In the genomic region with DNA sequence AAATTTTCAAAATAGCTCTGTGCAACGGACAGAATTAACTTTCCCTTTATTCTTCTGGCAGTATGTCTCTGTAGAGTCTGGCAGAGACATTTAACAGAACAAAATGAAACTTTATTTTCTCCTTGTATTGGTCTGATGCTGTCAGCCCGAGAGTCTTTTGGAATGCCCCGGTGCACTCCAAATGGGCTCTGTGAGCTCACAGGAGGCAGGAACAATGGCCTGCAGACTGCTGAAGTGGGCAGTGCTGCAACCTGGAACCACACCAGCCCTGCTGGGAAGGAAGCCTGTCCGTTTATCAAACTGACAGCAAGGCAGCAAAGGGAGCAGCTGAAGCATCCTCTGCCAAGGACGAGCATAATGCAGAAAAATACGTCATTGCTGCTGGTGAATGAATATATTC, we compare ENCODE assay signal across 14 cellular contexts.
DNase-seq lines count a peak whose midpoint lies in the region; ATAC-seq and TF ChIP-seq lines count a peak whose summit lies in the region.
"Had no signal": no experiment of that assay in that cellular context is flagged by ENCODE, and none has a peak within 500 bp of the region (broad histone marks: within the 10 kb centered on the region; RNA-seq: fewer than 3 reads in every experiment).

No MANE protein-coding gene starts in this region.

- CTCF ChIA-PET in mammary epithelial cell (lab: Charles Lee; ENCODE audit: low non-redundant PET) = no interaction called here

- H3K4me1 ChIP-seq in breast epithelium (no peaks in the 10 kb centered on the region), mammary epithelial cell (ENCODE audit: insufficient read depth, low read length) (no peaks in the 10 kb centered on the region), heart left ventricle (peaks cover 0 to 36% (median 26%) of the 10 kb centered on the region in 12 donors)

- H3K4me2 ChIP-seq in mammary epithelial cell (ENCODE audit: insufficient read depth, low read depth, low read length) = no peak overlapping the region
- H3K4me2 ChIP-seq: A549 had no signal

- H3K4me3 ChIP-seq in breast epithelium (peak overlapping the region; percentile 6 to 55 (median 24)), mammary epithelial cell (replicated peaks in 1 of 3; ENCODE audit: insufficient read depth in 1 of 3, low read depth in 2 of 3, low read length in 3 of 3) (no peak overlapping the region), heart left ventricle (peak overlapping the region in 8 of 12 donors; percentile 10 to 42 (median 25))
- H3K4me3 ChIP-seq: A549, K562 had no signal

- H3K27me3 Mint-ChIP-seq in osteocyte (ENCODE audit: unreplicated experiment) = no peaks in the 10 kb centered on the region

- DNase-seq in breast epithelium (ENCODE audit: low spot score in 2 of 2) (no peak), mammary epithelial cell (no peak), heart left ventricle (peak; percentile 47 to 78 (median 69)), osteocyte (ENCODE audit: extremely low spot score, unreplicated experiment) (no peak)
- no peak for DNase-seq in activated CD8-positive, alpha-beta memory T cell treated with anti-CD3 and anti-CD28 coated beads, Interleukin-2, amount 50 U/mL, for 48 hours
- DNase-seq: activated T-cell treated with anti-CD3 and anti-CD28 coated beads, Interleukin-2, amount 50 U/mL, for 4 hours; central memory CD4-positive, alpha-beta T cell; naive B cell; stimulated activated CD4-positive, alpha-beta T cell treated with anti-CD3 and anti-CD28 coated beads, Interleukin-2, amount 100 ng/mL, for 48 hours had no signal

- H3K4me3 Mint-ChIP-seq in osteocyte (ENCODE audit: unreplicated experiment) = no peak overlapping the region
- H3K4me3 Mint-ChIP-seq: activated T-cell treated with anti-CD3 and anti-CD28 coated beads, Interleukin-2, amount 50 U/mL, for 4 hours; naive B cell had no signal

- no peaks in the 10 kb centered on the region for H3K36me3 Mint-ChIP-seq in osteocyte (ENCODE audit: unreplicated experiment)
- H3K36me3 Mint-ChIP-seq: naive B cell had no signal

- no peak overlapping the region for H2AFZ ChIP-seq in mammary epithelial cell (ENCODE audit: low read depth, low read length)

- no peaks in the 10 kb centered on the region for H3K9me3 Mint-ChIP-seq in osteocyte (ENCODE audit: unreplicated experiment)
- H3K9me3 Mint-ChIP-seq: activated T-cell treated with anti-CD3 and anti-CD28 coated beads, Interleukin-2, amount 50 U/mL, for 4 hours had no signal

- H3K9me3 ChIP-seq in breast epithelium (no peaks in the 10 kb centered on the region), mammary epithelial cell (replicated peaks; ENCODE audit: insufficient read depth, low read length) (no peaks in the 10 kb centered on the region), heart left ventricle (no peaks in the 10 kb centered on the region)
- H3K9me3 ChIP-seq: A549 had no signal

- no peak overlapping the region for H3K9ac ChIP-seq in mammary epithelial cell (ENCODE audit: insufficient read depth, low read length)

- no peaks in the 10 kb centered on the region for H3K79me2 ChIP-seq in mammary epithelial cell (ENCODE audit: insufficient read depth, low read length)

- TF ChIP-seq POLR2A in breast epithelium (IDR thresholded peaks at IDR 0.05) (no peak), heart left ventricle (IDR thresholded peaks at IDR 0.05) (no peak), GM18505 (IDR thresholded peaks at IDR 0.05; ENCODE audit: borderline replicate concordance, extremely low read depth, insufficient read depth, insufficient read length) (no peak)

- in situ Hi-C loops in mammary epithelial cell (cut with MboI; ENCODE audit: low sequenced_read_pairs in 2 of 2) = no loop called here

- TF ChIP-seq CTCF in breast epithelium (IDR thresholded peaks at IDR 0.05) = no peak
- TF ChIP-seq CTCF in mammary epithelial cell (conservative IDR thresholded peaks at IDR 0.05 in 1 of 2, IDR thresholded peaks at IDR 0.05 in 1 of 2; ENCODE audit: extremely low read depth in 1 of 2, insufficient read depth in 1 of 2, low read depth in 1 of 2, low read length in 2 of 2) = no peak
- no peak for TF ChIP-seq CTCF in heart left ventricle (IDR thresholded peaks at IDR 0.05)
- TF ChIP-seq CTCF in osteocyte (IDR thresholded peaks at IDR 0.05) = no peak

- H3K27ac Mint-ChIP-seq in osteocyte (ENCODE audit: unreplicated experiment) = peak overlapping the region; percentile 12
- H3K27ac Mint-ChIP-seq: naive B cell had no signal

- no peaks in the 10 kb centered on the region for H3K27me3 ChIP-seq in breast epithelium
- H3K27me3 ChIP-seq in mammary epithelial cell (ENCODE audit: insufficient read depth, low read length) = no peaks in the 10 kb centered on the region
- H3K27me3 ChIP-seq in heart left ventricle = no peaks in the 10 kb centered on the region

- no TSS peak for BruUV-seq in mammary epithelial cell (replicated peaks; lab: Mats Ljungman, UMichigan)

- WGBS in mammary epithelial cell (ENCODE audit: low coverage, missing lambda C conversion rate) = 95% methylated on average over 6 of the region's 6 CpGs
- 4 to 24% (median 10%) methylated on average over 6 of the region's 6 CpGs for WGBS in heart left ventricle, 4 donors

- H3K36me3 ChIP-seq in breast epithelium (no peaks in the 10 kb centered on the region), mammary epithelial cell (ENCODE audit: insufficient read depth, low read length) (no peaks in the 10 kb centered on the region), heart left ventricle (no peaks in the 10 kb centered on the region)

- peak overlapping the region in 1 of 2 donors; percentile 25 for H3K27ac ChIP-seq in breast epithelium
- H3K27ac ChIP-seq in mammary epithelial cell (ENCODE audit: insufficient read depth, low read depth, low read length) = no peak overlapping the region
- H3K27ac ChIP-seq in heart left ventricle = peak overlapping the region in 8 of 12 donors; percentile 9 to 69 (median 25)
- H3K27ac ChIP-seq: A549 had no signal

- dilution Hi-C loops in mammary epithelial cell (cut with HindIII; ENCODE audit: low sequenced_read_pairs) = no loop called here

- H4K20me1 ChIP-seq in mammary epithelial cell (ENCODE audit: insufficient read depth, low read length) = no peaks in the 10 kb centered on the region

- ATAC-seq in heart left ventricle (peak; percentile 77 to 90 (median 84)), GM18505 (IDR thresholded peaks at IDR 0.05; ENCODE audit: unreplicated experiment) (no peak), HG02885 (IDR thresholded peaks at IDR 0.05; ENCODE audit: poor library complexity, unreplicated experiment) (no peak), GM18907 (IDR thresholded peaks at IDR 0.05; ENCODE audit: unreplicated experiment) (no peak)
- ATAC-seq: A549; activated T-cell treated with anti-CD3 and anti-CD28 coated beads, Interleukin-2, amount 50 U/mL, for 4 hours; K562 had no signal

- intact Hi-C loops in breast epithelium (cut with DNase I; ENCODE audit: low total_unique reads) = no loop called here
- intact Hi-C loops in mammary epithelial cell (cut with micrococcal nuclease) = no loop called here
- intact Hi-C loops in heart left ventricle (cut with DNase I) = no loop called here

- peaks cover 16% of the 10 kb centered on the region for H3K4me1 Mint-ChIP-seq in osteocyte (ENCODE audit: unreplicated experiment)
- H3K4me1 Mint-ChIP-seq: naive B cell had no signal

Comparison
In these comparisons a context has a peak if more than half of its experiments do, and no peak if none do; other contexts are left out.
1. H3K4me3 ChIP-seq: peak in breast epithelium (3 of 3) and heart left ventricle (8 of 12); none in mammary epithelial cell (0 of 3).
2. DNase-seq: peak in heart left ventricle (5 of 5); none in breast epithelium (0 of 2), mammary epithelial cell (single experiment), osteocyte (single experiment) and activated CD8-positive, alpha-beta memory T cell treated with anti-CD3 and anti-CD28 coated beads, Interleukin-2, amount 50 U/mL, for 48 hours (single experiment).
3. ATAC-seq: peak in heart left ventricle (4 of 4); none in GM18505 (single experiment), HG02885 (single experiment) and GM18907 (single experiment).